ENCODE assay signal across 8 cellular contexts in genomic region chr5:177004961-177005360, GRCh38. TPM values are rescaled to one million over a fixed set of nuclear protein-coding genes. Genes with fewer than 3 reads are reported as not detected.
A peak's percentile ranks its signal among the peaks of the same experiment; 100 is the strongest.
DNase-seq lines count a peak whose midpoint lies in the region; ATAC-seq, FAIRE-seq and TF ChIP-seq lines count a peak whose summit lies in the region.

No MANE protein-coding gene starts in this region.

- H3K9me3 Mint-ChIP-seq in progenitor cell of endocrine pancreas (ENCODE audit: low read depth): no peaks in the 10 kb centered on the region

- no peaks in the 10 kb centered on the region for H3K9me3 ChIP-seq in RWPE2 (ENCODE audit: severe bottlenecking)
- H3K9me3 ChIP-seq in esophagus squamous epithelium: no peaks in the 10 kb centered on the region

- FAIRE-seq in urothelium cell line (lab: Jason Lieb, UNC): no peak

- H3K27me3 ChIP-seq in RWPE2 (ENCODE audit: insufficient read depth, poor library complexity, severe bottlenecking): no peaks in the 10 kb centered on the region
- H3K27me3 ChIP-seq in esophagus squamous epithelium: no peaks in the 10 kb centered on the region

- ATAC-seq in RWPE2 (ENCODE audit: low read depth) (no peak), left colon (no peak)

- H3K36me3 ChIP-seq in RWPE2 (ENCODE audit: low read depth): peaks cover 37% of the 10 kb centered on the region
- H3K36me3 ChIP-seq in esophagus squamous epithelium: no peaks in the 10 kb centered on the region

- H3K36me3 Mint-ChIP-seq in progenitor cell of endocrine pancreas (ENCODE audit: insufficient read depth): peaks cover 6% of the 10 kb centered on the region

- no peaks in the 10 kb centered on the region for H3K27me3 Mint-ChIP-seq in progenitor cell of endocrine pancreas

- intact Hi-C loops in esophagus squamous epithelium (cut with DNase I): no loop called here
- intact Hi-C loops in left colon (cut with DNase I, micrococcal nuclease): no loop called here

- H3K4me1 ChIP-seq in RWPE2 (ENCODE audit: insufficient read depth, poor library complexity, severe bottlenecking) (peaks cover 18% of the 10 kb centered on the region), esophagus squamous epithelium (peaks cover 11 to 36% (median 14%) of the 10 kb centered on the region in 3 donors)

- peak overlapping the region; percentile 68 for H3K4me3 ChIP-seq in GM12864 (ENCODE audit: low read depth, low read length)
- peak overlapping the region; percentile 80 for H3K4me3 ChIP-seq in RWPE2 (ENCODE audit: severe bottlenecking)
- peak overlapping the region; percentile 67 to 98 (median 93) for H3K4me3 ChIP-seq in esophagus squamous epithelium

- DNase-seq in GM12864 (ENCODE audit: low read depth) (no peak), RWPE2 (ENCODE audit: low spot score) (no peak), esophagus squamous epithelium (lab: John Stamatoyannopoulos, UW) (no peak), progenitor cell of endocrine pancreas (ENCODE audit: low spot score, unreplicated experiment) (no peak), NCI-H1092 (lab: John Stamatoyannopoulos, UW) (no peak), urothelium cell line (ENCODE audit: low spot score) (no peak), left colon (no peak), HT-29 (ENCODE audit: low spot score) (no peak)

- H3K27ac ChIP-seq in RWPE2 (ENCODE audit: poor library complexity, severe bottlenecking) (no peak overlapping the region), esophagus squamous epithelium (no peak overlapping the region)

- no peak for TF ChIP-seq CTCF in GM12864 (IDR thresholded peaks at IDR 0.05; ENCODE audit: low read depth, low read length, missing control alignments)
- TF ChIP-seq CTCF in RWPE2 (IDR thresholded peaks at IDR 0.05; ENCODE audit: poor library complexity, severe bottlenecking): no peak
- no peak for TF ChIP-seq CTCF in esophagus squamous epithelium (IDR thresholded peaks at IDR 0.05)
- no peak for TF ChIP-seq CTCF in progenitor cell of endocrine pancreas (IDR thresholded peaks at IDR 0.05; ENCODE audit: unreplicated experiment)

- H3K4me3 Mint-ChIP-seq in progenitor cell of endocrine pancreas (ENCODE audit: low read depth): peak overlapping the region; percentile 94

- 85 to 94% methylated on average over 6 to 10 of the region's 10 CpGs for WGBS in esophagus squamous epithelium, 2 donors

- peak overlapping the region; percentile 98 for H3K27ac Mint-ChIP-seq in progenitor cell of endocrine pancreas

- TF ChIP-seq POLR2A in esophagus squamous epithelium (IDR thresholded peaks at IDR 0.05): no peak

- peaks cover 12% of the 10 kb centered on the region for H3K4me1 Mint-ChIP-seq in progenitor cell of endocrine pancreas (ENCODE audit: low read depth)

RNA-seq across cellular contexts. Expression of gene UIMC1, which starts 1.6 kb away (rescaled TPM):
- total RNA-seq in esophagus squamous epithelium (10 to 100 TPM; 10.3 to 38.1 (median 15.6) TPM), progenitor cell of endocrine pancreas (47.4 and 47.6 TPM in 2 replicates), left colon (10 to 100 TPM; 33.1 to 33.3 TPM)
- total RNA-seq in HT-29 (2014; rRNA removed; shearing (Covaris generic)): 21.0 and 24.1 TPM in 2 replicates

RNA-seq across cellular contexts. Expression of gene ZNF346, which starts 17.5 kb away (rescaled TPM):
- total RNA-seq in esophagus squamous epithelium (10 to 100 TPM; 11.4 to 17.0 (median 13.3) TPM), progenitor cell of endocrine pancreas (36.0 and 42.2 TPM in 2 replicates), left colon (10 to 100 TPM; 10.9 to 12.6 TPM)
- total RNA-seq in HT-29 (2014; rRNA removed; shearing (Covaris generic)): 15.9 TPM in 2 replicates
